Comparison of ENCODE assay signal across 27 cellular contexts in the genomic region with DNA sequence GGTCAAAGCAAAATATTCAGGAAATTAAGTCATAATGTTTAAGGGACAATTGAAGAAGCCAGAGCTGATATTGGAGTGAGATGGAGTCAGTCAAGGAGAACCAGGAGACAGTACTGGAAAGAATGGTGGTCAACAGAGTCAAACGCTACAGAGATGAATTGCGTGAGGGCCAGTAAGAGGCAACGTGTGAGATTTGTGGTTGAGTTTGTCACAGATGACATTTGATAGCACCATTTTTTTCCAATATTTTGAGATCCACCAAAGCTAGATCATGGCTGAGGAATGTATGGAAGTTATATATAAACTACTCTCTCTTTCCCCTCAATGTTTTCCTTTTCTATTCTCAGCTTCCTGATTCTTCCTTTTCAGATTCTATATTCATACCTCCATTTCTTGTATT.
"Had no signal": no experiment of that assay in that cellular context is flagged by ENCODE, and none has a peak within 500 bp of the region (broad histone marks: within the 10 kb centered on the region; RNA-seq: fewer than 3 reads in every experiment).

No MANE protein-coding gene starts in this region.

- H3K36me3 ChIP-seq: gastrocnemius medialis, heart left ventricle, pancreas, right lobe of liver, suprapubic skin, transverse colon, upper lobe of right lung, uterus had no signal

- H3K9me3 Mint-ChIP-seq: endodermal cell had no signal

- H3K27me3 Mint-ChIP-seq: memory B cell; stimulated activated naive CD8-positive, alpha-beta T cell treated with anti-CD3 and anti-CD28 coated beads, Interleukin-15, amount 100 ng/mL, for 72 hours had no signal

- H3K4me1 Mint-ChIP-seq: memory B cell; natural killer cell; stimulated activated naive CD8-positive, alpha-beta T cell treated with anti-CD3 and anti-CD28 coated beads, Interleukin-15, amount 100 ng/mL, for 72 hours had no signal

- FAIRE-seq: kidney, pancreas had no signal

- H3K79me2 ChIP-seq: hepatocyte had no signal

- H3K9me3 ChIP-seq: gastrocnemius medialis, heart left ventricle, pancreas, right lobe of liver, suprapubic skin, transverse colon, upper lobe of right lung, uterus had no signal

- H3K4me1 ChIP-seq: gastrocnemius medialis, heart left ventricle, pancreas, right lobe of liver, suprapubic skin, transverse colon, upper lobe of right lung, uterus had no signal

- H3K27ac ChIP-seq: dorsolateral prefrontal cortex, epithelial cell of prostate, gastrocnemius medialis, heart left ventricle, hepatocyte, pancreas, right lobe of liver, suprapubic skin, transverse colon, upper lobe of right lung, uterus had no signal

- DNase-seq: cortex of kidney; dorsolateral prefrontal cortex; effector CD8-positive, alpha-beta T cell; endodermal cell; foreskin fibroblast; gastrocnemius medialis; heart left ventricle; kidney; natural killer cell; occipital lobe; pancreas; retina; right lobe of liver; small intestine; stimulated activated CD4-positive, alpha-beta T cell treated with anti-CD3 and anti-CD28 coated beads, Interleukin-15, amount 100 ng/mL, for 24 hours; stimulated activated CD4-positive, alpha-beta T cell treated with anti-CD3 and anti-CD28 coated beads, Interleukin-2, amount 100 ng/mL, for 48 hours; stimulated activated CD8-positive, alpha-beta memory T cell treated with anti-CD3 and anti-CD28 coated beads, Interleukin-4, amount 100 ng/mL, for 48 hours; stimulated activated naive CD4-positive, alpha-beta T cell; stimulated activated naive CD8-positive, alpha-beta T cell treated with anti-CD3 and anti-CD28 coated beads, Interleukin-15, amount 100 ng/mL, for 72 hours; transverse colon; upper lobe of right lung; uterus had no signal

- H3K27me3 ChIP-seq: dorsolateral prefrontal cortex, gastrocnemius medialis, heart left ventricle, hepatocyte, pancreas, right lobe of liver, suprapubic skin, transverse colon, upper lobe of right lung, uterus had no signal

- H2AFZ ChIP-seq: hepatocyte had no signal

- H3K4me3 ChIP-seq: dorsolateral prefrontal cortex, gastrocnemius medialis, heart left ventricle, hepatocyte, lung, pancreas, right lobe of liver, suprapubic skin, transverse colon, upper lobe of right lung, uterus had no signal

- H3K27ac Mint-ChIP-seq: endodermal cell, memory B cell, natural killer cell had no signal

- H3K36me3 Mint-ChIP-seq: memory B cell, natural killer cell had no signal

- H3K4me3 Mint-ChIP-seq: endodermal cell; memory B cell; natural killer cell; stimulated activated naive CD8-positive, alpha-beta T cell treated with anti-CD3 and anti-CD28 coated beads, Interleukin-15, amount 100 ng/mL, for 72 hours had no signal

- H3K4me2 ChIP-seq: hepatocyte had no signal
